In genomic region chr21:43975469-43976098, GRCh38 we compare ENCODE assay signal across 8 cellular contexts. TPM values are rescaled to one million over a fixed set of nuclear protein-coding genes. Genes with fewer than 3 reads are reported as not detected.
A peak's percentile ranks its signal among the peaks of the same experiment; 100 is the strongest.
DNase-seq lines count a peak whose midpoint lies in the region; ATAC-seq and TF ChIP-seq lines count a peak whose summit lies in the region.

No MANE protein-coding gene starts in this region.

- H3K36me3 ChIP-seq in OCI-LY7 (ENCODE audit: insufficient read depth, low read length): no peaks in the 10 kb centered on the region

- POLR2A ChIA-PET in OCI-LY7 (lab: Charles Lee): no interaction called here

- CTCF ChIA-PET in OCI-LY7 (lab: Charles Lee; ENCODE audit: unreplicated experiment): no interaction called here

- H3K79me2 ChIP-seq in OCI-LY7 (ENCODE audit: insufficient read depth, low read depth, low read length): no peaks in the 10 kb centered on the region

- no peaks in the 10 kb centered on the region for H4K20me1 ChIP-seq in OCI-LY7 (ENCODE audit: insufficient read depth, low read length)

- no peaks in the 10 kb centered on the region for H3K36me3 Mint-ChIP-seq in natural killer cell treated with Interleukin-12 subunit alpha and Interleukin-12 subunit beta and Interleukin-15 and Interleukin-18, amount 100 ng/mL, for 72 hours
- H3K36me3 Mint-ChIP-seq in stimulated activated naive B cell treated with anti-CD40 and anti-IgM and Interleukin-4, amounts not matched to agents 10 μg/mL and 1 μg/mL and 100 μg/mL, for 72 hours: peaks cover 38 to 51% of the 10 kb centered on the region in 2 donors

- no peak overlapping the region for H3K27ac Mint-ChIP-seq in natural killer cell treated with Interleukin-12 subunit alpha and Interleukin-12 subunit beta and Interleukin-15 and Interleukin-18, amount 100 ng/mL, for 72 hours
- H3K27ac Mint-ChIP-seq in stimulated activated naive B cell treated with anti-CD40 and anti-IgM and Interleukin-4, amounts not matched to agents 10 μg/mL and 1 μg/mL and 100 μg/mL, for 72 hours: no peak overlapping the region

- DNase-seq in DMS79 (lab: John Stamatoyannopoulos, UW) (peak; percentile 33), HK-2 (ENCODE audit: unreplicated experiment) (peak; percentile 64), OCI-LY7 (ENCODE audit: low spot score) (peak; percentile 71), activated T-cell treated with anti-CD3 and anti-CD28 coated beads for 48 hours (ENCODE audit: low read depth) (peak; percentile 79), fibroblast of gingiva (ENCODE audit: low read depth) (peak; percentile 42)
- peak; percentile 79 for DNase-seq in natural killer cell treated with Interleukin-12 subunit alpha and Interleukin-12 subunit beta and Interleukin-15 and Interleukin-18, amount 100 ng/mL, for 72 hours (ENCODE audit: low spot score)
- peak; percentile 67 for DNase-seq in stimulated activated naive B cell treated with anti-CD40 and anti-IgM and Interleukin-4, amounts not matched to agents 10 μg/mL and 1 μg/mL and 100 μg/mL, for 72 hours

- peak; percentile 96 for TF ChIP-seq CTCF in OCI-LY7 (conservative IDR thresholded peaks at IDR 0.05; ENCODE audit: low read length)

- intact Hi-C loops in OCI-LY7 (cut with micrococcal nuclease; ENCODE audit: unreplicated experiment): loop anchor here (1.0 kb wide), 1 partner anchor 164 kb away; no protein-coding TSS in a partner anchor

- H3K4me1 ChIP-seq in OCI-LY7 (ENCODE audit: insufficient read depth, low read length, poor library complexity, severe bottlenecking): no peaks in the 10 kb centered on the region

- H3K4me1 Mint-ChIP-seq in natural killer cell treated with Interleukin-12 subunit alpha and Interleukin-12 subunit beta and Interleukin-15 and Interleukin-18, amount 100 ng/mL, for 72 hours (ENCODE audit: low read depth in 2 of 2): peaks cover 8 to 11% of the 10 kb centered on the region in 2 donors
- peaks cover 13% of the 10 kb centered on the region in 2 donors for H3K4me1 Mint-ChIP-seq in stimulated activated naive B cell treated with anti-CD40 and anti-IgM and Interleukin-4, amounts not matched to agents 10 μg/mL and 1 μg/mL and 100 μg/mL, for 72 hours

- H3K4me3 Mint-ChIP-seq in natural killer cell treated with Interleukin-12 subunit alpha and Interleukin-12 subunit beta and Interleukin-15 and Interleukin-18, amount 100 ng/mL, for 72 hours: no peak overlapping the region
- no peak overlapping the region for H3K4me3 Mint-ChIP-seq in stimulated activated naive B cell treated with anti-CD40 and anti-IgM and Interleukin-4, amounts not matched to agents 10 μg/mL and 1 μg/mL and 100 μg/mL, for 72 hours

- H2AFZ ChIP-seq in OCI-LY7 (ENCODE audit: low read length): no peak overlapping the region

- ATAC-seq in natural killer cell treated with Interleukin-12 subunit alpha and Interleukin-12 subunit beta and Interleukin-15 and Interleukin-18, amount 100 ng/mL, for 72 hours: peak; percentile 73 to 83
- ATAC-seq in stimulated activated naive B cell treated with anti-CD40 and anti-IgM and Interleukin-4, amounts not matched to agents 10 μg/mL and 1 μg/mL and 100 μg/mL, for 72 hours (replicated peaks): peak; percentile 94 to 95
- no peak for ATAC-seq in GM19324 (IDR thresholded peaks at IDR 0.05; ENCODE audit: low FRiP score, unreplicated experiment)

- BruUV-seq in OCI-LY7 (replicated peaks; lab: Mats Ljungman, UMichigan): no TSS peak

- no peaks in the 10 kb centered on the region for H3K9me3 ChIP-seq in OCI-LY7 (ENCODE audit: low read length)

- no peaks in the 10 kb centered on the region for H3K9me3 Mint-ChIP-seq in natural killer cell treated with Interleukin-12 subunit alpha and Interleukin-12 subunit beta and Interleukin-15 and Interleukin-18, amount 100 ng/mL, for 72 hours
- H3K9me3 Mint-ChIP-seq in stimulated activated naive B cell treated with anti-CD40 and anti-IgM and Interleukin-4, amounts not matched to agents 10 μg/mL and 1 μg/mL and 100 μg/mL, for 72 hours: no peaks in the 10 kb centered on the region

- no peaks in the 10 kb centered on the region for H3K9me2 ChIP-seq in OCI-LY7 (ENCODE audit: insufficient read depth, low read length)

- H3K27ac ChIP-seq in OCI-LY7 (ENCODE audit: low read depth, low read length, poor library complexity, severe bottlenecking): no peak overlapping the region

- H3K4me3 ChIP-seq in OCI-LY7 (ENCODE audit: low read depth, low read length, poor library complexity, severe bottlenecking): no peak overlapping the region

- no peaks in the 10 kb centered on the region for H3K27me3 Mint-ChIP-seq in natural killer cell treated with Interleukin-12 subunit alpha and Interleukin-12 subunit beta and Interleukin-15 and Interleukin-18, amount 100 ng/mL, for 72 hours
- no peaks in the 10 kb centered on the region for H3K27me3 Mint-ChIP-seq in stimulated activated naive B cell treated with anti-CD40 and anti-IgM and Interleukin-4, amounts not matched to agents 10 μg/mL and 1 μg/mL and 100 μg/mL, for 72 hours

- H3K4me2 ChIP-seq in OCI-LY7 (ENCODE audit: low read length): no peak overlapping the region

RNA-seq across cellular contexts. Expression of gene TRAPPC10, which starts 36.5 kb away (rescaled TPM):
- 29.9 and 37.4 TPM in 2 replicates for total RNA-seq in OCI-LY7 (2014; rRNA removed; shearing (Covaris generic))
- total RNA-seq in OCI-LY7 (2022): 54.7 and 62.5 TPM in 2 replicates
- 100 to 1,000 TPM in 1 of 2 donors, 10 to 100 TPM in 1; 90.3 to 148 TPM for total RNA-seq in natural killer cell treated with Interleukin-12 subunit alpha and Interleukin-12 subunit beta and Interleukin-15 and Interleukin-18, amount 100 ng/mL, for 72 hours
